1 cellular context compared by ENCODE assay signal in the genomic region with DNA sequence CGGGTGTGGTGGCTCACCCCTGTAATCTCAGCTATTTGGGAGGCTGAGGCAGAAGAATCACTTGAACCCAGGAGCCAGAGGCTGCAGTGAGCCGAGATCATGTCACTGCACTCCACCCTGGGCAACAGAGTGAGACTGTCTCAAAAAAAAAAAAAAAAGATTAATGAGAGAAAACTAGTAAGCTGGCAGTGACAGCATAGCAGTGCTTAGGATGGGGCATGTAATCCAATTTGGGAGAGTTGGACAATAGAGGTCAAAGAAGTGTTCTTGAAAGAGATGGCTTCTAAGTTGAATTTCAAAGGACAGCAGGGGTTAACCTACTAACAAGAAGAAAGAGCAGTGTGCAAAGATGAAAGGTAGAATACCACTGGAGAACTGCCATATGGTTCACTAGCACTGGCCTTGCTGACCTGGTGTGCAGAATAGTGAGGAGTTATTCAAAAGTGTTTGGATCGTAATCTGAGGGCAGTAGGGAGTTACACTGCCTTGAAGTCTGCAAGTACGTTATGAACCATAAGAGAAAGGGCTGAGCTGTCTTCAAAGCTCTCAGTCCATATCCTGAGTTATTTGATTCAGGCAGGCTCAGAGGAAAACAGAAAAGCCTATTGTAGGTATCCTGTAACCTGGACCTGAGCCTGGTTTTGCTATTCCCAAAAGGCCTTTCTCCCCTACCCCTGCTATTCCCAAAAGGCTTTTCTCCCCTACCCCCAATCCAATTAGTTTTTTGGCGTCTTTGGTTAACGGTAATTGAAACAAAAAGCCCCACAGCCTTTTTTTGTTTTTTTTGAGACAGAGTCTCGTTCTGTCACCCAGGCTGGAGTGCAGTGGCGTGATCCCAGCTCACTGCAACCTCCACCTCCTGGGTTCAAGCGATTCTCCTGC.
TF ChIP-seq lines count a peak whose summit lies in the region.

No MANE protein-coding gene starts in this region.

TF ChIP-seq in HEK293, 187 proteins besides CTCF, POLR2A, EP300 and RAD21 (continued from another document):
- no peak for TF ChIP-seq ZNF280C (tag by site-specific recombination; IDR thresholded peaks at IDR 0.05)
- TF ChIP-seq ZFP37 (tag by site-specific recombination; IDR thresholded peaks at IDR 0.05) = no peak
- TF ChIP-seq FEZF1 (tag by site-specific recombination; IDR thresholded peaks at IDR 0.05) = no peak
- TF ChIP-seq ZNF341 (tag by site-specific recombination; IDR thresholded peaks at IDR 0.05; ENCODE audit: low read depth) = peak; percentile 69
- no peak for TF ChIP-seq ZNF19 (tag by site-specific recombination; IDR thresholded peaks at IDR 0.05; ENCODE audit: low read depth)
- TF ChIP-seq ZNF548 (tag by site-specific recombination; IDR thresholded peaks at IDR 0.05) = no peak
- TF ChIP-seq GFI1B (tag by site-specific recombination; IDR thresholded peaks at IDR 0.05) = no peak
- TF ChIP-seq ZNF792 (tag by site-specific recombination; IDR thresholded peaks at IDR 0.05) = no peak
- TF ChIP-seq PRDM4 (tag by site-specific recombination; IDR thresholded peaks at IDR 0.05) = no peak
- TF ChIP-seq ZNF600 (tag by site-specific recombination; IDR thresholded peaks at IDR 0.05) = peak; percentile 90
- TF ChIP-seq ZNF777 (tag by site-specific recombination; IDR thresholded peaks at IDR 0.05; ENCODE audit: borderline replicate concordance) = no peak
- TF ChIP-seq, protein P1, sequence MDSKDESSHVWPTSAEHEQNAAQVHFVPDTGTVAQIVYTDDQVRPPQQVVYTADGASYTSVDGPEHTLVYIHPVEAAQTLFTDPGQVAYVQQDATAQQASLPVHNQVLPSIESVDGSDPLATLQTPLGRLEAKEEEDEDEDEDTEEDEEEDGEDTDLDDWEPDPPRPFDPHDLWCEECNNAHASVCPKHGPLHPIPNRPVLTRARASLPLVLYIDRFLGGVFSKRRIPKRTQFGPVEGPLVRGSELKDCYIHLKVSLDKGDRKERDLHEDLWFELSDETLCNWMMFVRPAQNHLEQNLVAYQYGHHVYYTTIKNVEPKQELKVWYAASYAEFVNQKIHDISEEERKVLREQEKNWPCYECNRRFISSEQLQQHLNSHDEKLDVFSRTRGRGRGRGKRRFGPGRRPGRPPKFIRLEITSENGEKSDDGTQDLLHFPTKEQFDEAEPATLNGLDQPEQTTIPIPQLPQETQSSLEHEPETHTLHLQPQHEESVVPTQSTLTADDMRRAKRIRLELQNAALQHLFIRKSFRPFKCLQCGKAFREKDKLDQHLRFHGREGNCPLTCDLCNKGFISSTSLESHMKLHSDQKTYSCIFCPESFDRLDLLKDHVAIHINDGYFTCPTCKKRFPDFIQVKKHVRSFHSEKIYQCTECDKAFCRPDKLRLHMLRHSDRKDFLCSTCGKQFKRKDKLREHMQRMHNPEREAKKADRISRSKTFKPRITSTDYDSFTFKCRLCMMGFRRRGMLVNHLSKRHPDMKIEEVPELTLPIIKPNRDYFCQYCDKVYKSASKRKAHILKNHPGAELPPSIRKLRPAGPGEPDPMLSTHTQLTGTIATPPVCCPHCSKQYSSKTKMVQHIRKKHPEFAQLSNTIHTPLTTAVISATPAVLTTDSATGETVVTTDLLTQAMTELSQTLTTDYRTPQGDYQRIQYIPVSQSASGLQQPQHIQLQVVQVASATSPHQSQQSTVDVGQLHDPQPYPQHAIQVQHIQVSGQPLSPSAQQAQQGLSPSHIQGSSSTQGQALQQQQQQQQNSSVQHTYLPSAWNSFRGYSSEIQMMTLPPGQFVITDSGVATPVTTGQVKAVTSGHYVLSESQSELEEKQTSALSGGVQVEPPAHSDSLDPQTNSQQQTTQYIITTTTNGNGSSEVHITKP (tag by site-specific recombination; IDR thresholded peaks at IDR 0.05) = no peak
- TF ChIP-seq ZNF513 (tag by site-specific recombination; IDR thresholded peaks at IDR 0.05) = no peak
- 0 out of 2 replicates have a peak, but pooled peaks have one; percentile 45 for TF ChIP-seq ZBTB17 (tag by site-specific recombination; IDR thresholded peaks at IDR 0.05)
- TF ChIP-seq ZNF544 (tag by site-specific recombination; IDR thresholded peaks at IDR 0.05) = no peak
- no peak for TF ChIP-seq ZNF837 (tag by site-specific recombination; IDR thresholded peaks at IDR 0.05)
- TF ChIP-seq ZNF24 (tag by site-specific recombination; IDR thresholded peaks at IDR 0.05) = no peak
- TF ChIP-seq KLF10 (tag by site-specific recombination; IDR thresholded peaks at IDR 0.05) = no peak
- TF ChIP-seq ZNF701 (tag by site-specific recombination; IDR thresholded peaks at IDR 0.05) = no peak
- TF ChIP-seq ZSCAN16 (tag by site-specific recombination; IDR thresholded peaks at IDR 0.05) = no peak
- no peak for TF ChIP-seq ZNF169 (tag by site-specific recombination; IDR thresholded peaks at IDR 0.05)
- no peak for TF ChIP-seq AEBP2 (tag by site-specific recombination; IDR thresholded peaks at IDR 0.05; ENCODE audit: borderline replicate concordance)
- TF ChIP-seq ZNF311 (tag by site-specific recombination; IDR thresholded peaks at IDR 0.05; ENCODE audit: borderline replicate concordance) = no peak
- TF ChIP-seq ZNF292 (tag by site-specific recombination; IDR thresholded peaks at IDR 0.05; ENCODE audit: borderline replicate concordance, low read depth) = no peak
- no peak for TF ChIP-seq GLIS1 (tag by site-specific recombination; IDR thresholded peaks at IDR 0.05)
- TF ChIP-seq ZSCAN30 (tag by site-specific recombination; IDR thresholded peaks at IDR 0.05) = no peak
- no peak for TF ChIP-seq ZNF560 (tag by site-specific recombination; IDR thresholded peaks at IDR 0.05; ENCODE audit: borderline replicate concordance)
- 0 out of 2 replicates have a peak, but pooled peaks have one; percentile 21 for TF ChIP-seq ZNF366 (tag by site-specific recombination; conservative IDR thresholded peaks at IDR 0.05)
- TF ChIP-seq ZNF362 (tag by site-specific recombination; IDR thresholded peaks at IDR 0.05) = 0 out of 2 replicates have a peak, but pooled peaks have one; percentile 51
